ENCODE assay signal across 1 cellular context in the genomic region with DNA sequence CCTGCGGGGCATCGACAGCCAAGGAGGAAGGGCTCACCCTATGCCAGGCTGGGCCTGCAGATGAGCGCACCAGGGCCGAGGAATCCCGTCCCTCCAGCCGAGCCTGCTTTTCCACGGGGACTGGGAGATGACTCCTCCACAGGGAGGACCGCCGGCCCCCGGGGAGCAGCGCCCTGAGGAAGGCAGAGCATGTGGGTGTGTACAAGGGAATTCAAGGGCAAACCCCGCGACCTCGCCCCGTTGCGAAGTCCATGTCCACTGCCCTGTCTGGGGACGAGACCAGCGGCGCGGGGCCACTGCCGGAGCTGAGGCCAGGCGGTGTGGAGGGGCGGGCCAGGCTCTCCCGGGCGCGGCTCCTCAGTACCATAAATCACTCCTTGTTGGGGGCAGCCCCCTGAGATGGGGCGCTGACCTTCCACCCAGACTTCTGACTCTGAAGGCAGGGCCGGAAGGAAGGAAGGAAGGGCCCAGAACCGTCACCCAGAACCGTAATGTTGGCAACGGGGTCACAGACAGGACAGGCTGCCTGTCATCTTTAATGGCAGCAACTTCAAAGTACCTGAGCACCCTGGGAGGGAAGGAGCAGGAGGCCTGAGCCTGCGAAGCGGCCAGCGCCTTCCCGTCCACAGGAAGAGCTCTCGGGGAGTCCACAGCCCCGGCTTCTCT.
TF ChIP-seq lines count a peak whose summit lies in the region.

No MANE protein-coding gene starts in this region.

TF ChIP-seq in GM12878, 131 proteins besides CTCF, POLR2A, EP300 and RAD21 (continued from another document):
- TF ChIP-seq, protein P1, sequence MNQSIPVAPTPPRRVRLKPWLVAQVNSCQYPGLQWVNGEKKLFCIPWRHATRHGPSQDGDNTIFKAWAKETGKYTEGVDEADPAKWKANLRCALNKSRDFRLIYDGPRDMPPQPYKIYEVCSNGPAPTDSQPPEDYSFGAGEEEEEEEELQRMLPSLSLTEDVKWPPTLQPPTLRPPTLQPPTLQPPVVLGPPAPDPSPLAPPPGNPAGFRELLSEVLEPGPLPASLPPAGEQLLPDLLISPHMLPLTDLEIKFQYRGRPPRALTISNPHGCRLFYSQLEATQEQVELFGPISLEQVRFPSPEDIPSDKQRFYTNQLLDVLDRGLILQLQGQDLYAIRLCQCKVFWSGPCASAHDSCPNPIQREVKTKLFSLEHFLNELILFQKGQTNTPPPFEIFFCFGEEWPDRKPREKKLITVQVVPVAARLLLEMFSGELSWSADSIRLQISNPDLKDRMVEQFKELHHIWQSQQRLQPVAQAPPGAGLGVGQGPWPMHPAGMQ (IDR thresholded peaks at IDR 0.05; ENCODE audit: borderline replicate concordance): no peak
- TF ChIP-seq, protein P2, sequence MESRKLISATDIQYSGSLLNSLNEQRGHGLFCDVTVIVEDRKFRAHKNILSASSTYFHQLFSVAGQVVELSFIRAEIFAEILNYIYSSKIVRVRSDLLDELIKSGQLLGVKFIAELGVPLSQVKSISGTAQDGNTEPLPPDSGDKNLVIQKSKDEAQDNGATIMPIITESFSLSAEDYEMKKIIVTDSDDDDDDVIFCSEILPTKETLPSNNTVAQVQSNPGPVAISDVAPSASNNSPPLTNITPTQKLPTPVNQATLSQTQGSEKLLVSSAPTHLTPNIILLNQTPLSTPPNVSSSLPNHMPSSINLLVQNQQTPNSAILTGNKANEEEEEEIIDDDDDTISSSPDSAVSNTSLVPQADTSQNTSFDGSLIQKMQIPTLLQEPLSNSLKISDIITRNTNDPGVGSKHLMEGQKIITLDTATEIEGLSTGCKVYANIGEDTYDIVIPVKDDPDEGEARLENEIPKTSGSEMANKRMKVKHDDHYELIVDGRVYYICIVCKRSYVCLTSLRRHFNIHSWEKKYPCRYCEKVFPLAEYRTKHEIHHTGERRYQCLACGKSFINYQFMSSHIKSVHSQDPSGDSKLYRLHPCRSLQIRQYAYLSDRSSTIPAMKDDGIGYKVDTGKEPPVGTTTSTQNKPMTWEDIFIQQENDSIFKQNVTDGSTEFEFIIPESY (IDR thresholded peaks at IDR 0.05): no peak
- TF ChIP-seq, protein P3, sequence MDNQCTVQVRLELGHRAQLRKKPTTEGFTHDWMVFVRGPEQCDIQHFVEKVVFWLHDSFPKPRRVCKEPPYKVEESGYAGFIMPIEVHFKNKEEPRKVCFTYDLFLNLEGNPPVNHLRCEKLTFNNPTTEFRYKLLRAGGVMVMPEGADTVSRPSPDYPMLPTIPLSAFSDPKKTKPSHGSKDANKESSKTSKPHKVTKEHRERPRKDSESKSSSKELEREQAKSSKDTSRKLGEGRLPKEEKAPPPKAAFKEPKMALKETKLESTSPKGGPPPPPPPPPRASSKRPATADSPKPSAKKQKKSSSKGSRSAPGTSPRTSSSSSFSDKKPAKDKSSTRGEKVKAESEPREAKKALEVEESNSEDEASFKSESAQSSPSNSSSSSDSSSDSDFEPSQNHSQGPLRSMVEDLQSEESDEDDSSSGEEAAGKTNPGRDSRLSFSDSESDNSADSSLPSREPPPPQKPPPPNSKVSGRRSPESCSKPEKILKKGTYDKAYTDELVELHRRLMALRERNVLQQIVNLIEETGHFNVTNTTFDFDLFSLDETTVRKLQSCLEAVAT (IDR thresholded peaks at IDR 0.05): no peak
- no peak for TF ChIP-seq SPI1 (IDR thresholded peaks at IDR 0.05; ENCODE audit: borderline replicate concordance, insufficient read depth, low read depth, low read length)
- TF ChIP-seq RELA (IDR thresholded peaks at IDR 0.05; ENCODE audit: borderline replicate concordance, partially characterized antibody): no peak
- TF ChIP-seq SMAD1 (IDR thresholded peaks at IDR 0.05; ENCODE audit: low read depth, partially characterized antibody): no peak
- no peak for TF ChIP-seq BRCA1 (IDR thresholded peaks at IDR 0.05; ENCODE audit: low read depth, low read length)
- TF ChIP-seq RB1 (IDR thresholded peaks at IDR 0.05; ENCODE audit: borderline replicate concordance): no peak
- no peak for TF ChIP-seq ZNF274 (IDR thresholded peaks at IDR 0.05; ENCODE audit: insufficient read depth, insufficient read length)
- TF ChIP-seq, protein P4, sequence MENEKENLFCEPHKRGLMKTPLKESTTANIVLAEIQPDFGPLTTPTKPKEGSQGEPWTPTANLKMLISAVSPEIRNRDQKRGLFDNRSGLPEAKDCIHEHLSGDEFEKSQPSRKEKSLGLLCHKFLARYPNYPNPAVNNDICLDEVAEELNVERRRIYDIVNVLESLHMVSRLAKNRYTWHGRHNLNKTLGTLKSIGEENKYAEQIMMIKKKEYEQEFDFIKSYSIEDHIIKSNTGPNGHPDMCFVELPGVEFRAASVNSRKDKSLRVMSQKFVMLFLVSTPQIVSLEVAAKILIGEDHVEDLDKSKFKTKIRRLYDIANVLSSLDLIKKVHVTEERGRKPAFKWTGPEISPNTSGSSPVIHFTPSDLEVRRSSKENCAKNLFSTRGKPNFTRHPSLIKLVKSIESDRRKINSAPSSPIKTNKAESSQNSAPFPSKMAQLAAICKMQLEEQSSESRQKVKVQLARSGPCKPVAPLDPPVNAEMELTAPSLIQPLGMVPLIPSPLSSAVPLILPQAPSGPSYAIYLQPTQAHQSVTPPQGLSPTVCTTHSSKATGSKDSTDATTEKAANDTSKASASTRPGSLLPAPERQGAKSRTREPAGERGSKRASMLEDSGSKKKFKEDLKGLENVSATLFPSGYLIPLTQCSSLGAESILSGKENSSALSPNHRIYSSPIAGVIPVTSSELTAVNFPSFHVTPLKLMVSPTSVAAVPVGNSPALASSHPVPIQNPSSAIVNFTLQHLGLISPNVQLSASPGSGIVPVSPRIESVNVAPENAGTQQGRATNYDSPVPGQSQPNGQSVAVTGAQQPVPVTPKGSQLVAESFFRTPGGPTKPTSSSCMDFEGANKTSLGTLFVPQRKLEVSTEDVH (IDR thresholded peaks at IDR 0.05; ENCODE audit: low read depth, partially characterized antibody): no peak
- TF ChIP-seq STAT1 (conservative IDR thresholded peaks at IDR 0.05): no peak
- no peak for TF ChIP-seq TCF7 (IDR thresholded peaks at IDR 0.05; ENCODE audit: borderline replicate concordance)
- TF ChIP-seq, protein P5, sequence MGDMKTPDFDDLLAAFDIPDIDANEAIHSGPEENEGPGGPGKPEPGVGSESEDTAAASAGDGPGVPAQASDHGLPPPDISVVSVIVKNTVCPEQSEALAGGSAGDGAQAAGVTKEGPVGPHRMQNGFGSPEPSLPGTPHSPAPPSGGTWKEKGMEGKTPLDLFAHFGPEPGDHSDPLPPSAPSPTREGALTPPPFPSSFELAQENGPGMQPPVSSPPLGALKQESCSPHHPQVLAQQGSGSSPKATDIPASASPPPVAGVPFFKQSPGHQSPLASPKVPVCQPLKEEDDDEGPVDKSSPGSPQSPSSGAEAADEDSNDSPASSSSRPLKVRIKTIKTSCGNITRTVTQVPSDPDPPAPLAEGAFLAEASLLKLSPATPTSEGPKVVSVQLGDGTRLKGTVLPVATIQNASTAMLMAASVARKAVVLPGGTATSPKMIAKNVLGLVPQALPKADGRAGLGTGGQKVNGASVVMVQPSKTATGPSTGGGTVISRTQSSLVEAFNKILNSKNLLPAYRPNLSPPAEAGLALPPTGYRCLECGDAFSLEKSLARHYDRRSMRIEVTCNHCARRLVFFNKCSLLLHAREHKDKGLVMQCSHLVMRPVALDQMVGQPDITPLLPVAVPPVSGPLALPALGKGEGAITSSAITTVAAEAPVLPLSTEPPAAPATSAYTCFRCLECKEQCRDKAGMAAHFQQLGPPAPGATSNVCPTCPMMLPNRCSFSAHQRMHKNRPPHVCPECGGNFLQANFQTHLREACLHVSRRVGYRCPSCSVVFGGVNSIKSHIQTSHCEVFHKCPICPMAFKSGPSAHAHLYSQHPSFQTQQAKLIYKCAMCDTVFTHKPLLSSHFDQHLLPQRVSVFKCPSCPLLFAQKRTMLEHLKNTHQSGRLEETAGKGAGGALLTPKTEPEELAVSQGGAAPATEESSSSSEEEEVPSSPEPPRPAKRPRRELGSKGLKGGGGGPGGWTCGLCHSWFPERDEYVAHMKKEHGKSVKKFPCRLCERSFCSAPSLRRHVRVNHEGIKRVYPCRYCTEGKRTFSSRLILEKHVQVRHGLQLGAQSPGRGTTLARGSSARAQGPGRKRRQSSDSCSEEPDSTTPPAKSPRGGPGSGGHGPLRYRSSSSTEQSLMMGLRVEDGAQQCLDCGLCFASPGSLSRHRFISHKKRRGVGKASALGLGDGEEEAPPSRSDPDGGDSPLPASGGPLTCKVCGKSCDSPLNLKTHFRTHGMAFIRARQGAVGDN (IDR thresholded peaks at IDR 0.05): no peak
